In genomic region chr15:76565366-76565765, GRCh38 we compare ENCODE assay signal across 1 cellular context.
TF ChIP-seq lines count a peak whose summit lies in the region.

No MANE protein-coding gene starts in this region.

TF ChIP-seq in GM12878, 131 proteins besides CTCF, POLR2A, EP300 and RAD21 (continued from another document):
- TF ChIP-seq EED (IDR thresholded peaks at IDR 0.05; ENCODE audit: low read depth) (no peak), USF2 (IDR thresholded peaks at IDR 0.05; ENCODE audit: borderline replicate concordance, low read depth, low read length) (no peak), E2F8 (IDR thresholded peaks at IDR 0.05; ENCODE audit: low read depth, partially characterized antibody) (no peak), ATF2 (IDR thresholded peaks at IDR 0.05; ENCODE audit: low read length) (no peak), GABPA (IDR thresholded peaks at IDR 0.05; ENCODE audit: low read depth) (no peak), POLR2AphosphoS2 (IDR thresholded peaks at IDR 0.05; ENCODE audit: low read depth, low read length) (no peak)
- TF ChIP-seq, protein P1, sequence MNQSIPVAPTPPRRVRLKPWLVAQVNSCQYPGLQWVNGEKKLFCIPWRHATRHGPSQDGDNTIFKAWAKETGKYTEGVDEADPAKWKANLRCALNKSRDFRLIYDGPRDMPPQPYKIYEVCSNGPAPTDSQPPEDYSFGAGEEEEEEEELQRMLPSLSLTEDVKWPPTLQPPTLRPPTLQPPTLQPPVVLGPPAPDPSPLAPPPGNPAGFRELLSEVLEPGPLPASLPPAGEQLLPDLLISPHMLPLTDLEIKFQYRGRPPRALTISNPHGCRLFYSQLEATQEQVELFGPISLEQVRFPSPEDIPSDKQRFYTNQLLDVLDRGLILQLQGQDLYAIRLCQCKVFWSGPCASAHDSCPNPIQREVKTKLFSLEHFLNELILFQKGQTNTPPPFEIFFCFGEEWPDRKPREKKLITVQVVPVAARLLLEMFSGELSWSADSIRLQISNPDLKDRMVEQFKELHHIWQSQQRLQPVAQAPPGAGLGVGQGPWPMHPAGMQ (IDR thresholded peaks at IDR 0.05; ENCODE audit: borderline replicate concordance), result no peak
